15 cellular contexts compared by ENCODE assay signal in genomic region chr12:7788884-7789528, GRCh38. TPM values are rescaled to one million over a fixed set of nuclear protein-coding genes. Genes with fewer than 3 reads are reported as not detected.
DNase-seq lines count a peak whose midpoint lies in the region; ATAC-seq, FAIRE-seq and TF ChIP-seq lines count a peak whose summit lies in the region.
"Not testable (repeated sequence)": the region's sequence is repeated elsewhere in the genome, so short reads cannot be mapped to it uniquely, and the experiment has no call there.
"Had no signal": no experiment of that assay in that cellular context is flagged by ENCODE, and none has a peak within 500 bp of the region (broad histone marks: within the 10 kb centered on the region; RNA-seq: fewer than 3 reads in every experiment).

TSS of gene NANOG (plus strand) at chr12:7789402. CDS start at chr12:7789615, 213 bp downstream.

- not testable (repeated sequence) for H3K4me3 ChIP-seq in A549; keratinocyte (ENCODE audit: control insufficient read depth in 2 of 3, extremely low read depth in 1 of 3, insufficient read depth in 2 of 3, low read depth in 1 of 3, low read length in 3 of 3); neuron (ENCODE audit: low read length)
- peak within 1 kb of the TSS; percentile 95 for H3K4me3 ChIP-seq in GM23338
- H3K4me3 ChIP-seq in HUES6 (ENCODE audit: low read depth, low read length) = peak within 1 kb of the TSS; percentile 77
- H3K4me3 ChIP-seq in adipocyte (ENCODE audit: low read length) = peak within 1 kb of the TSS; percentile 48
- peak within 1 kb of the TSS; percentile 84 for H3K4me3 ChIP-seq in endodermal cell (ENCODE audit: low read length)
- peak within 1 kb of the TSS; percentile 69 for H3K4me3 ChIP-seq in iPS-15b (ENCODE audit: low read depth, low read length)

- peak within 1 kb of the TSS; percentile 82 for H3K9ac ChIP-seq in HUES6 (ENCODE audit: low read length)
- H3K9ac ChIP-seq in adipocyte (ENCODE audit: low read length); keratinocyte (ENCODE audit: control insufficient read depth, extremely low read depth, insufficient read depth, low read length): not testable (repeated sequence)
- peak within 1 kb of the TSS; percentile 24 for H3K9ac ChIP-seq in endodermal cell (ENCODE audit: extremely low read depth, low read length, poor library complexity, severe bottlenecking)
- peak within 1 kb of the TSS; percentile 2 for H3K9ac ChIP-seq in iPS-15b (ENCODE audit: low read depth, low read length)

- peaks cover 64% of the 10 kb centered on the region for H3K4me1 Mint-ChIP-seq in GM23338
- H3K4me1 Mint-ChIP-seq in endodermal cell = peaks cover 64% of the 10 kb centered on the region

- TF ChIP-seq RAD21 in A549 (conservative IDR thresholded peaks at IDR 0.05 in 1 of 2, IDR thresholded peaks at IDR 0.05 in 1 of 2) = not testable (repeated sequence)

- not testable (repeated sequence) for H3K27ac ChIP-seq in A549; endodermal cell (ENCODE audit: low read depth, low read length); keratinocyte (ENCODE audit: control insufficient read depth, insufficient read depth, low read length)
- H3K27ac ChIP-seq in GM23338 (ENCODE audit: low read depth) = peak within 1 kb of the TSS; percentile 94
- H3K27ac ChIP-seq in HUES6 (ENCODE audit: low read depth, low read length) = peak within 1 kb of the TSS; percentile 82

- H3K4me1 ChIP-seq in A549; endodermal cell (ENCODE audit: control insufficient read depth, insufficient read depth, low read length); keratinocyte (ENCODE audit: control insufficient read depth, extremely low read depth, insufficient read depth, low read length); neuron (ENCODE audit: insufficient read depth, low read length): not testable (repeated sequence)
- peaks cover 63% of the 10 kb centered on the region for H3K4me1 ChIP-seq in GM23338 (ENCODE audit: insufficient read depth)
- peaks cover 39% of the 10 kb centered on the region for H3K4me1 ChIP-seq in HUES6 (ENCODE audit: control insufficient read depth, insufficient read depth, low read length)
- H3K4me1 ChIP-seq in adipocyte (ENCODE audit: control insufficient read depth, insufficient read depth, low read length) = peaks cover 10% of the 10 kb centered on the region
- peaks cover 23% of the 10 kb centered on the region for H3K4me1 ChIP-seq in iPS-15b (ENCODE audit: control insufficient read depth, insufficient read depth, low read length)

- H3F3A ChIP-seq in GM23338 (replicated peaks; ENCODE audit: low read depth) = peaks cover 40% of the 10 kb centered on the region

- not testable (repeated sequence) for ATAC-seq in A549
- peak; percentile 90 for ATAC-seq in GM23338

- DNase-seq in A549 (ENCODE audit: low read depth in 1 of 2, low spot score in 1 of 2); adipocyte (ENCODE audit: low read depth); keratinocyte (ENCODE audit: low read depth, low spot score): not testable (repeated sequence)
- peak; percentile 70 for DNase-seq in GM23338 (ENCODE audit: low spot score)
- peak; percentile 92 for DNase-seq in endodermal cell

- not testable (repeated sequence) for H3K9me3 ChIP-seq in A549; HUES6 (ENCODE audit: control insufficient read depth, insufficient read depth, low read depth, low read length); adipocyte (ENCODE audit: control insufficient read depth, low read length); endodermal cell (ENCODE audit: control insufficient read depth, low read length); iPS-15b (ENCODE audit: control insufficient read depth, insufficient read depth, low read length); keratinocyte (ENCODE audit: control insufficient read depth, low read depth, low read length); neuron (ENCODE audit: low read length)

- not testable (repeated sequence) for TF ChIP-seq EP300 in A549 (IDR thresholded peaks at IDR 0.05)

- H3K27ac Mint-ChIP-seq in GM23338 = peak within 1 kb of the TSS; percentile 97
- H3K27ac Mint-ChIP-seq in endodermal cell = peak within 1 kb of the TSS; percentile 74

- not testable (repeated sequence) for H2AFZ ChIP-seq in GM23338; keratinocyte (ENCODE audit: control insufficient read depth, low read length)
- peak within 1 kb of the TSS; percentile 55 for H2AFZ ChIP-seq in neuron (ENCODE audit: low read depth, low read length)

- dilution Hi-C loops in keratinocyte (cut with MboI; ENCODE audit: extremely low pct_ligation_motif_present, low sequenced_read_pairs) = not testable (repeated sequence)

- CTCF ChIA-PET in A549 (lab: Yijun Ruan, JAX) = interaction anchor here (1.4 to 2.9 kb wide), 2 partner anchors 11 to 18 kb away, joined by 4 to 6 read pairs; no protein-coding TSS in a partner anchor

- H3K27me3 Mint-ChIP-seq in GM23338 (ENCODE audit: insufficient read depth, low read depth, poor library complexity); endodermal cell (ENCODE audit: insufficient read depth): not testable (repeated sequence)

- not testable (repeated sequence) for H3K27me3 ChIP-seq in GM23338 (ENCODE audit: insufficient read depth); HUES6 (ENCODE audit: control insufficient read depth, insufficient read depth, low read length); endodermal cell (ENCODE audit: control insufficient read depth, insufficient read depth, low read length, poor library complexity, severe bottlenecking); iPS-15b (ENCODE audit: control insufficient read depth, insufficient read depth, low read length); keratinocyte (ENCODE audit: control insufficient read depth, extremely low read depth, insufficient read depth, low read length); neuron (ENCODE audit: insufficient read depth, low read length)
- H3K27me3 ChIP-seq in adipocyte (replicated peaks; ENCODE audit: control insufficient read depth, insufficient read depth, low read length) = peaks cover 27% of the 10 kb centered on the region

- H3K36me3 ChIP-seq in GM23338 (ENCODE audit: insufficient read depth) = peaks cover 36% of the 10 kb centered on the region
- H3K36me3 ChIP-seq in HUES6 (ENCODE audit: control insufficient read depth, insufficient read depth, low read length) = peaks cover 30% of the 10 kb centered on the region
- not testable (repeated sequence) for H3K36me3 ChIP-seq in adipocyte (ENCODE audit: control insufficient read depth, insufficient read depth, low read length, severe bottlenecking); endodermal cell (ENCODE audit: control insufficient read depth, insufficient read depth, low read length); iPS-15b (ENCODE audit: control insufficient read depth, insufficient read depth, low read length); keratinocyte (ENCODE audit: control insufficient read depth in 2 of 2, extremely low read depth in 1 of 2, insufficient read depth in 2 of 2, low read length in 2 of 2); neuron (ENCODE audit: insufficient read depth, low read length)

- H3K79me2 ChIP-seq in GM23338 (replicated peaks; ENCODE audit: insufficient read depth) = peaks cover 59% of the 10 kb centered on the region
- H3K79me2 ChIP-seq in keratinocyte (ENCODE audit: control insufficient read depth, insufficient read depth, low read length) = not testable (repeated sequence)

- peaks cover 15% of the 10 kb centered on the region for H4K20me1 ChIP-seq in GM23338 (replicated peaks; ENCODE audit: insufficient read depth)
- not testable (repeated sequence) for H4K20me1 ChIP-seq in keratinocyte (ENCODE audit: control insufficient read depth, extremely low read depth, insufficient read depth, low read length)

- not testable (repeated sequence) for TF ChIP-seq CTCF in A549 (IDR thresholded peaks at IDR 0.05); GM23338 (conservative IDR thresholded peaks at IDR 0.05; ENCODE audit: low read depth in 2 of 2); endodermal cell (conservative IDR thresholded peaks at IDR 0.05); keratinocyte (optimal IDR thresholded peaks at IDR 0.05 in 1 of 3, IDR thresholded peaks at IDR 0.05 in 1 of 3, conservative IDR thresholded peaks at IDR 0.05 in 1 of 3; ENCODE audit: extremely low read depth in 1 of 3, insufficient read depth in 2 of 3, low read length in 3 of 3)

- not testable (repeated sequence) for TF ChIP-seq POLR2A in A549 (IDR thresholded peaks at IDR 0.05; ENCODE audit: low read length)

- H3K36me3 Mint-ChIP-seq in GM23338 (ENCODE audit: low read depth) = peaks cover 46% of the 10 kb centered on the region
- peaks cover 18% of the 10 kb centered on the region for H3K36me3 Mint-ChIP-seq in endodermal cell (ENCODE audit: low read depth)

- WGBS in A549 (ENCODE audit: missing lambda C conversion rate) = 59% methylated on average over 13 of the region's 13 CpGs
- 25% methylated on average over 11 of the region's 13 CpGs; no CpG with 5 or more reads in 1 of the 2 experiments for WGBS in endodermal cell (ENCODE audit: insufficient coverage in 1 of 2, insufficient read length in 1 of 2), 2 experiments

- H3K9me3 Mint-ChIP-seq in GM23338, endodermal cell: not testable (repeated sequence)

- POLR2A ChIA-PET in A549 (lab: Yijun Ruan, JAX) = not testable (repeated sequence)

- not testable (repeated sequence) for H3K9me1 ChIP-seq in keratinocyte (ENCODE audit: control insufficient read depth, extremely low read depth, insufficient read depth, low read length)

- H3K9me2 ChIP-seq in GM23338 (ENCODE audit: insufficient read depth) = not testable (repeated sequence)

- FAIRE-seq in A549 (lab: Jason Lieb, UNC) = peak; percentile 65
- not testable (repeated sequence) for FAIRE-seq in keratinocyte (lab: Jason Lieb, UNC)

- H3K4me2 ChIP-seq in A549 (peak within 1 kb of the TSS; percentile 23; the same call in 1 of the 3 replicates), GM23338 (peak within 1 kb of the TSS; percentile 100), keratinocyte (ENCODE audit: control insufficient read depth, extremely low read depth, insufficient read depth, low read depth, low read length) (peak within 1 kb of the TSS; percentile 22)

- H3K4me3 Mint-ChIP-seq in GM23338 (peak within 1 kb of the TSS; percentile 88), endodermal cell (peak within 1 kb of the TSS; percentile 72)

RNA-seq across cellular contexts. Expression of gene NANOG, which starts in this region (rescaled TPM):
- 0.05 TPM in 1 of 2 replicates, not detected in the other for polyA plus RNA-seq in A549 (2011; rRNA removed)
- polyA plus RNA-seq in A549 (2012; cell fraction: cytosol; rRNA removed) = not detected in 2 replicates
- polyA plus RNA-seq in A549 (2012; cell fraction: nucleus; rRNA removed) = not detected in 2 replicates
- polyA plus RNA-seq in A549 (2017; fragmentation: RNase III; extraction: RNeasy Plus Mini Kit Qiagen cat#74134 plus additional on column Dnase treatment) = not detected in 3 replicates
- 0.05 TPM in 1 of 2 replicates, not detected in the other for polyA minus RNA-seq in A549 (2011; rRNA and poly(A)+ RNA removed)
- total RNA-seq in GM23338 (2014; rRNA removed; shearing (Covaris generic)) = 134 TPM in 2 replicates
- polyA plus RNA-seq in GM23338 (2016; fragmentation: Nextera tagmentation; extraction: Ambion mirVana) = 42.0 and 48.5 TPM in 2 replicates
- 10 to 100 TPM in 1 of 2 donors, 1 to 10 TPM in 1; 6.1 to 79.5 TPM for total RNA-seq in endodermal cell
- 12.9 TPM for polyA plus RNA-seq in endodermal cell (2013, experiment 1 of 2)
- 3.3 TPM for polyA plus RNA-seq in endodermal cell (2013, experiment 2 of 2)
- polyA plus RNA-seq in keratinocyte = 0.01 TPM in 2 of 3 replicates, not detected in the other
- polyA plus RNA-seq in keratinocyte (2011; ENCODE audit: low read depth) = not detected
- not detected in 2 replicates for polyA plus RNA-seq in keratinocyte (2011; cell fraction: cytosol; rRNA removed)
- 0.08 and 0.09 TPM in 2 replicates for polyA plus RNA-seq in keratinocyte (2011; cell fraction: nucleus; rRNA removed)
- polyA plus RNA-seq in keratinocyte (2012; ENCODE audit: low replicate concordance) = not detected in 2 replicates
- 0.10 to 0.13 TPM in 2 of 3 replicates, not detected in the other for polyA minus RNA-seq in keratinocyte
- not detected for polyA minus RNA-seq in keratinocyte (2011; cell fraction: cytosol; rRNA and poly(A)+ RNA removed)
- 0.32 TPM in 1 of 2 replicates, not detected in the other for polyA minus RNA-seq in keratinocyte (2011; cell fraction: nucleus; rRNA and poly(A)+ RNA removed)
- total RNA-seq: Calu3; CD4-positive, alpha-beta T cell; Daoy; GM23248; HFFc6; HT1080 had no signal
- polyA plus RNA-seq: IgD-negative memory B cell had no signal

Comparison
In these comparisons a context has a peak if more than half of its experiments do, and no peak if none do; other contexts are left out.
1. RNA of gene NANOG (polyA plus RNA-seq): 42.0 to 48.5 TPM in GM23338; 0.01 to 0.09 TPM in keratinocyte and 0.05 TPM in A549; every median in the first group is over 10 times any median in the second.
2. H3K4me2 ChIP-seq: peak in every context shown above with its lines; median percentile 100 in GM23338; 23 in A549; 22 in keratinocyte.